In the genomic region with DNA sequence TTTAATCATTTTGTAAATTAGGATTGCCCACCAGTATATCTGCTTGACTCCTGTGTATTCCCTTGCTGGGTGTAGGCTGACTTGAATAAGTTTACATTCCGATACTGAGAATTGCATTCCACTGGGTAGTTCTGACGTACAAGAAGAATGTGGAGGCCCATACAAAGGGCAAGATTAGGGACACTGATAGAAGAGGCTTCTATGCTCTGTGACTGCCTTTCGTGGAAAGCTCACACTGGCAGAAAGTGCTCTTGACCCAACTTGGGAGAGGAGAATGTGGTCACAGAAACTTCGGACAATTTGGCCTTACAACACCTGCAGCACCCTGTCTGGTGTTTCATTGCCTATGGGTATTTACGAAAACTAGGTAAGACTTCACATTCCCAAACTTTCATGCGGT, we compare ENCODE assay signal across 12 cellular contexts.
DNase-seq lines count a peak whose midpoint lies in the region; ATAC-seq and TF ChIP-seq lines count a peak whose summit lies in the region.
"Had no signal": no experiment of that assay in that cellular context is flagged by ENCODE, and none has a peak within 500 bp of the region (broad histone marks: within the 10 kb centered on the region; RNA-seq: fewer than 3 reads in every experiment).

No MANE protein-coding gene starts in this region.

- H3K4me1 Mint-ChIP-seq in GM23338 (peaks cover 67% of the 10 kb centered on the region), brain (peaks cover 36% of the 10 kb centered on the region), immature natural killer cell (peaks cover 23% of the 10 kb centered on the region in 2 donors)

- H3K36me3 ChIP-seq in GM23338 (ENCODE audit: insufficient read depth) (no peaks in the 10 kb centered on the region), sigmoid colon (no peaks in the 10 kb centered on the region)

- H3K27ac Mint-ChIP-seq in GM23338 (no peak overlapping the region), brain (peak overlapping the region in 3 of 5 experiments; percentile 25 to 57 (median 42)), immature natural killer cell (no peak overlapping the region)
- H3K27ac Mint-ChIP-seq: memory B cell had no signal

- H3K4me3 ChIP-seq in GM23338 (no peak overlapping the region), right cardiac atrium (ENCODE audit: low read length) (peak overlapping the region; percentile 79), sigmoid colon (peak overlapping the region in 3 of 4 donors; percentile 7 to 41 (median 14)), lower leg skin (ENCODE audit: low read depth, poor library complexity, severe bottlenecking) (no peak overlapping the region)

- no peak overlapping the region for H3K4me2 ChIP-seq in GM23338

- DNase-seq in GM23338 (ENCODE audit: low spot score), result peak; percentile 77
- DNase-seq in right cardiac atrium, result no peak
- DNase-seq in sigmoid colon, result no peak
- no peak for DNase-seq in SK-N-DZ (ENCODE audit: low spot score)
- no peak for DNase-seq in lower leg skin (ENCODE audit: low spot score in 2 of 2)
- no peak for DNase-seq in immature natural killer cell
- no peak for DNase-seq in NCI-H345 (lab: John Stamatoyannopoulos, UW)
- DNase-seq: GF-D8, NCI-H69 had no signal

- peaks cover 75% of the 10 kb centered on the region for H3K79me2 ChIP-seq in GM23338 (replicated peaks; ENCODE audit: insufficient read depth)

- TF ChIP-seq CTCF in GM23338 (conservative IDR thresholded peaks at IDR 0.05; ENCODE audit: low read depth in 2 of 2) (no peak), brain (conservative IDR thresholded peaks at IDR 0.05) (no peak), sigmoid colon (IDR thresholded peaks at IDR 0.05) (no peak), lower leg skin (IDR thresholded peaks at IDR 0.05) (no peak)

- intact Hi-C loops in right cardiac atrium (cut with DNase I), result no loop called here
- intact Hi-C loops in sigmoid colon (cut with DNase I), result no loop called here
- intact Hi-C loops in lower leg skin (cut with DNase I; ENCODE audit: low total_unique reads), result no loop called here

- H4K20me1 ChIP-seq in GM23338 (replicated peaks; ENCODE audit: insufficient read depth), result no peaks in the 10 kb centered on the region

- H3K27me3 ChIP-seq in GM23338 (ENCODE audit: insufficient read depth) (no peaks in the 10 kb centered on the region), right cardiac atrium (ENCODE audit: control insufficient read depth, insufficient read depth) (no peaks in the 10 kb centered on the region), sigmoid colon (no peaks in the 10 kb centered on the region)

- no peak overlapping the region for H3K4me3 Mint-ChIP-seq in GM23338
- H3K4me3 Mint-ChIP-seq in brain, result peak overlapping the region in 3 of 5 experiments; percentile 12 to 60 (median 46)
- no peak overlapping the region for H3K4me3 Mint-ChIP-seq in immature natural killer cell
- H3K4me3 Mint-ChIP-seq: memory B cell had no signal

- no peaks in the 10 kb centered on the region for H3F3A ChIP-seq in GM23338 (replicated peaks; ENCODE audit: low read depth)

- H3K27ac ChIP-seq in GM23338 (ENCODE audit: low read depth) (no peak overlapping the region), right cardiac atrium (ENCODE audit: low read length) (peak overlapping the region; percentile 16), sigmoid colon (peak overlapping the region; percentile 32 to 76 (median 72))
- H3K27ac ChIP-seq: HL-60 had no signal

- H3K4me1 ChIP-seq in GM23338 (ENCODE audit: insufficient read depth) (peaks cover 52% of the 10 kb centered on the region), right cardiac atrium (ENCODE audit: control insufficient read depth, insufficient read depth, low read length) (no peaks in the 10 kb centered on the region), sigmoid colon (peaks cover 0 to 39% (median 21%) of the 10 kb centered on the region in 4 donors)

- WGBS in right cardiac atrium, result 48% methylated on average over 6 of the region's 6 CpGs
- 81 to 87% methylated on average over 6 of the region's 6 CpGs for WGBS in sigmoid colon, 2 donors
- WGBS in lower leg skin, 2 donors, result 67 to 72% methylated on average over 6 of the region's 6 CpGs

- H2AFZ ChIP-seq in GM23338, result no peak overlapping the region

- H3K36me3 Mint-ChIP-seq in GM23338 (ENCODE audit: low read depth), result peaks cover 14% of the 10 kb centered on the region; the same call in 2 of the 3 replicates
- peaks cover 37% of the 10 kb centered on the region for H3K36me3 Mint-ChIP-seq in brain
- H3K36me3 Mint-ChIP-seq in immature natural killer cell, result no peaks in the 10 kb centered on the region

- H3K27me3 Mint-ChIP-seq in GM23338 (ENCODE audit: insufficient read depth, low read depth, poor library complexity) (peaks cover 2% of the 10 kb centered on the region), brain (no peaks in the 10 kb centered on the region), immature natural killer cell (ENCODE audit: low read depth in 3 of 3) (no peaks in the 10 kb centered on the region)
- H3K27me3 Mint-ChIP-seq: memory B cell had no signal

- H3K9me3 ChIP-seq in right cardiac atrium (ENCODE audit: control insufficient read depth, low read length) (no peaks in the 10 kb centered on the region), sigmoid colon (no peaks in the 10 kb centered on the region)

- TF ChIP-seq POLR2A in sigmoid colon (IDR thresholded peaks at IDR 0.05) (no peak), lower leg skin (IDR thresholded peaks at IDR 0.05) (no peak)

- H3K9me3 Mint-ChIP-seq in GM23338 (peaks cover 7% of the 10 kb centered on the region; the same call in 2 of the 3 replicates), brain (peaks cover 4 to 21% (median 9%) of the 10 kb centered on the region in 5 experiments), immature natural killer cell (no peaks in the 10 kb centered on the region)
- H3K9me3 Mint-ChIP-seq: memory B cell had no signal

- ATAC-seq in GM23338, result peak; percentile 82
- ATAC-seq in right cardiac atrium, result peak; percentile 50 to 54

- no peaks in the 10 kb centered on the region for H3K9me2 ChIP-seq in GM23338 (ENCODE audit: insufficient read depth)

- no peak for TF ChIP-seq EP300 in sigmoid colon (IDR thresholded peaks at IDR 0.05)

TF ChIP-seq in GM23338, 12 proteins besides CTCF, POLR2A, EP300 and RAD21:
- TF ChIP-seq CREB1 (CRISPR knock-in tag; IDR thresholded peaks at IDR 0.05; ENCODE audit: low read depth), result peak; percentile 42; the same call in 1 of the 2 replicates
- TF ChIP-seq, protein P1, sequence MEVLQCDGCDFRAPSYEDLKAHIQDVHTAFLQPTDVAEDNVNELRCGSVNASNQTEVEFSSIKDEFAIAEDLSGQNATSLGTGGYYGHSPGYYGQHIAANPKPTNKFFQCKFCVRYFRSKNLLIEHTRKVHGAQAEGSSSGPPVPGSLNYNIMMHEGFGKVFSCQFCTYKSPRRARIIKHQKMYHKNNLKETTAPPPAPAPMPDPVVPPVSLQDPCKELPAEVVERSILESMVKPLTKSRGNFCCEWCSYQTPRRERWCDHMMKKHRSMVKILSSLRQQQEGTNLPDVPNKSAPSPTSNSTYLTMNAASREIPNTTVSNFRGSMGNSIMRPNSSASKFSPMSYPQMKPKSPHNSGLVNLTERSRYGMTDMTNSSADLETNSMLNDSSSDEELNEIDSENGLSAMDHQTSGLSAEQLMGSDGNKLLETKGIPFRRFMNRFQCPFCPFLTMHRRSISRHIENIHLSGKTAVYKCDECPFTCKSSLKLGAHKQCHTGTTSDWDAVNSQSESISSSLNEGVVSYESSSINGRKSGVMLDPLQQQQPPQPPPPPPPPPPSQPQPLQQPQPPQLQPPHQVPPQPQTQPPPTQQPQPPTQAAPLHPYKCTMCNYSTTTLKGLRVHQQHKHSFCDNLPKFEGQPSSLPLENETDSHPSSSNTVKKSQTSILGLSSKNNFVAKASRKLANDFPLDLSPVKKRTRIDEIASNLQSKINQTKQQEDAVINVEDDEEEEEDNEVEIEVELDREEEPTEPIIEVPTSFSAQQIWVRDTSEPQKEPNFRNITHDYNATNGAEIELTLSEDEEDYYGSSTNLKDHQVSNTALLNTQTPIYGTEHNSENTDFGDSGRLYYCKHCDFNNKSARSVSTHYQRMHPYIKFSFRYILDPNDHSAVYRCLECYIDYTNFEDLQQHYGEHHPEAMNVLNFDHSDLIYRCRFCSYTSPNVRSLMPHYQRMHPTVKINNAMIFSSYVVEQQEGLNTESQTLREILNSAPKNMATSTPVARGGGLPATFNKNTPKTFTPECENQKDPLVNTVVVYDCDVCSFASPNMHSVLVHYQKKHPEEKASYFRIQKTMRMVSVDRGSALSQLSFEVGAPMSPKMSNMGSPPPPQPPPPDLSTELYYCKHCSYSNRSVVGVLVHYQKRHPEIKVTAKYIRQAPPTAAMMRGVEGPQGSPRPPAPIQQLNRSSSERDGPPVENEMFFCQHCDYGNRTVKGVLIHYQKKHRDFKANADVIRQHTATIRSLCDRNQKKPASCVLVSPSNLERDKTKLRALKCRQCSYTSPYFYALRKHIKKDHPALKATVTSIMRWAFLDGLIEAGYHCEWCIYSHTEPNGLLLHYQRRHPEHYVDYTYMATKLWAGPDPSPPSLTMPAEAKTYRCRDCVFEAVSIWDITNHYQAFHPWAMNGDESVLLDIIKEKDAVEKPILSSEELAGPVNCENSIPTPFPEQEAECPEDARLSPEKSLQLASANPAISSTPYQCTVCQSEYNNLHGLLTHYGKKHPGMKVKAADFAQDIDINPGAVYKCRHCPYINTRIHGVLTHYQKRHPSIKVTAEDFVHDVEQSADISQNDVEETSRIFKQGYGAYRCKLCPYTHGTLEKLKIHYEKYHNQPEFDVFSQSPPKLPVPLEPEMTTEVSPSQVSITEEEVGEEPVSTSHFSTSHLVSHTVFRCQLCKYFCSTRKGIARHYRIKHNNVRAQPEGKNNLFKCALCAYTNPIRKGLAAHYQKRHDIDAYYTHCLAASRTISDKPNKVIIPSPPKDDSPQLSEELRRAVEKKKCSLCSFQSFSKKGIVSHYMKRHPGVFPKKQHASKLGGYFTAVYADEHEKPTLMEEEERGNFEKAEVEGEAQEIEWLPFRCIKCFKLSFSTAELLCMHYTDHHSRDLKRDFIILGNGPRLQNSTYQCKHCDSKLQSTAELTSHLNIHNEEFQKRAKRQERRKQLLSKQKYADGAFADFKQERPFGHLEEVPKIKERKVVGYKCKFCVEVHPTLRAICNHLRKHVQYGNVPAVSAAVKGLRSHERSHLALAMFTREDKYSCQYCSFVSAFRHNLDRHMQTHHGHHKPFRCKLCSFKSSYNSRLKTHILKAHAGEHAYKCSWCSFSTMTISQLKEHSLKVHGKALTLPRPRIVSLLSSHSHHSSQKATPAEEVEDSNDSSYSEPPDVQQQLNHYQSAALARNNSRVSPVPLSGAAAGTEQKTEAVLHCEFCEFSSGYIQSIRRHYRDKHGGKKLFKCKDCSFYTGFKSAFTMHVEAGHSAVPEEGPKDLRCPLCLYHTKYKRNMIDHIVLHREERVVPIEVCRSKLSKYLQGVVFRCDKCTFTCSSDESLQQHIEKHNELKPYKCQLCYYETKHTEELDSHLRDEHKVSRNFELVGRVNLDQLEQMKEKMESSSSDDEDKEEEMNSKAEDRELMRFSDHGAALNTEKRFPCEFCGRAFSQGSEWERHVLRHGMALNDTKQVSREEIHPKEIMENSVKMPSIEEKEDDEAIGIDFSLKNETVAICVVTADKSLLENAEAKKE (CRISPR knock-in tag; IDR thresholded peaks at IDR 0.05), result no peak

Comparison
In these comparisons a context has a peak if more than half of its experiments do, and no peak if none do; other contexts are left out.
1. H3K4me3 ChIP-seq: peak in right cardiac atrium (single experiment) and sigmoid colon (3 of 4); none in GM23338 (single experiment) and lower leg skin (single experiment).
2. H3K27ac Mint-ChIP-seq: peak in brain (3 of 5); none in GM23338 (single experiment) and immature natural killer cell (0 of 6).
3. H3K4me3 Mint-ChIP-seq: peak in brain (3 of 5); none in GM23338 (single experiment) and immature natural killer cell (0 of 5).